In the genomic region with DNA sequence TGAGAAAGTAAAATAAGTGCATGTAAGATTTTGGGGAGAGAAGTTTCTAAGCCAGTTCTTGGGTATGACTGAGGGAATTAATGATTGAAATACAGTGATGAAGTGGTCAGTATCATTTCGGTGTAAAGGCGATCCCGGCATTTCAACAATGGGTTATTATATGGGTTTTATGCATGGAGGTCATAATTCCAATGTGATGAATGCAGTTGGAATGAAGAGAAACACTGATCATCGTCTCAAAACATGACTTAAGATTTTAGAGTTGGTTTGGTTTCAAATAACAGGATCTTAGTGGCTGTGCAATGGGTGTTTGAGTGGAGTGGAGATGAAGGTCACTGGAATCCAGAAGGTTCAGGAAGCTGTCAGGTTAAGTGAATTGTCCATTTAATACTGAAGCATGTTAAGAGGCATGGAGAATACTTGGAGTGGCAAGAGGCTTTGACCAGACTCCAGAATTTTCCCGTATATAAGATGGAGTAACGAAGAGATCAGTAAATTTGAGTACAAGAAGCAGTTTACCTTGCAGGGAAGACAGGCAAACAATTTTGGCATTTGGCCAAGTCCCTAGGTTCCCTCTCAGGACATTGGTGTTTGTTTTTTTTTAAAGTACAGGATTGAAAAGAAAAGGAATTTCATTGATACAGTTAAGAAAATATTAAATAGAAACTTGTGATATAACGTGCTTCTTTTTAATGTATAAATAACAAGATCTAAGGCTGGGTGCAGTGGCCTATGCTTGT, we compare ENCODE assay signal across 1 cellular context.
A peak's percentile ranks its signal among the peaks of the same experiment; 100 is the strongest.
TF ChIP-seq lines count a peak whose summit lies in the region.

No MANE protein-coding gene starts in this region.

TF ChIP-seq in SK-N-SH, 30 proteins besides CTCF, POLR2A, EP300 and RAD21 (continued from another document):
- TF ChIP-seq, protein P1, sequence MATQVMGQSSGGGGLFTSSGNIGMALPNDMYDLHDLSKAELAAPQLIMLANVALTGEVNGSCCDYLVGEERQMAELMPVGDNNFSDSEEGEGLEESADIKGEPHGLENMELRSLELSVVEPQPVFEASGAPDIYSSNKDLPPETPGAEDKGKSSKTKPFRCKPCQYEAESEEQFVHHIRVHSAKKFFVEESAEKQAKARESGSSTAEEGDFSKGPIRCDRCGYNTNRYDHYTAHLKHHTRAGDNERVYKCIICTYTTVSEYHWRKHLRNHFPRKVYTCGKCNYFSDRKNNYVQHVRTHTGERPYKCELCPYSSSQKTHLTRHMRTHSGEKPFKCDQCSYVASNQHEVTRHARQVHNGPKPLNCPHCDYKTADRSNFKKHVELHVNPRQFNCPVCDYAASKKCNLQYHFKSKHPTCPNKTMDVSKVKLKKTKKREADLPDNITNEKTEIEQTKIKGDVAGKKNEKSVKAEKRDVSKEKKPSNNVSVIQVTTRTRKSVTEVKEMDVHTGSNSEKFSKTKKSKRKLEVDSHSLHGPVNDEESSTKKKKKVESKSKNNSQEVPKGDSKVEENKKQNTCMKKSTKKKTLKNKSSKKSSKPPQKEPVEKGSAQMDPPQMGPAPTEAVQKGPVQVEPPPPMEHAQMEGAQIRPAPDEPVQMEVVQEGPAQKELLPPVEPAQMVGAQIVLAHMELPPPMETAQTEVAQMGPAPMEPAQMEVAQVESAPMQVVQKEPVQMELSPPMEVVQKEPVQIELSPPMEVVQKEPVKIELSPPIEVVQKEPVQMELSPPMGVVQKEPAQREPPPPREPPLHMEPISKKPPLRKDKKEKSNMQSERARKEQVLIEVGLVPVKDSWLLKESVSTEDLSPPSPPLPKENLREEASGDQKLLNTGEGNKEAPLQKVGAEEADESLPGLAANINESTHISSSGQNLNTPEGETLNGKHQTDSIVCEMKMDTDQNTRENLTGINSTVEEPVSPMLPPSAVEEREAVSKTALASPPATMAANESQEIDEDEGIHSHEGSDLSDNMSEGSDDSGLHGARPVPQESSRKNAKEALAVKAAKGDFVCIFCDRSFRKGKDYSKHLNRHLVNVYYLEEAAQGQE (IDR thresholded peaks at IDR 0.05; ENCODE audit: low read depth, low read length): no peak
- TF ChIP-seq NFIC (IDR thresholded peaks at IDR 0.05; ENCODE audit: borderline replicate concordance) (peak; percentile 80), PBX3 (IDR thresholded peaks at IDR 0.05) (peak; percentile 48)
